1 cellular context compared by ENCODE assay signal in genomic region chr1:960371-961131, GRCh38.
TF ChIP-seq lines count a peak whose summit lies in the region.

Gene KLHL17 (plus strand): TSS chr1:960584. CDS start chr1:960694, 110 bp downstream.

TF ChIP-seq in SK-N-SH, 30 proteins besides CTCF, POLR2A, EP300 and RAD21 (continued from another document):
- TF ChIP-seq, protein P1, sequence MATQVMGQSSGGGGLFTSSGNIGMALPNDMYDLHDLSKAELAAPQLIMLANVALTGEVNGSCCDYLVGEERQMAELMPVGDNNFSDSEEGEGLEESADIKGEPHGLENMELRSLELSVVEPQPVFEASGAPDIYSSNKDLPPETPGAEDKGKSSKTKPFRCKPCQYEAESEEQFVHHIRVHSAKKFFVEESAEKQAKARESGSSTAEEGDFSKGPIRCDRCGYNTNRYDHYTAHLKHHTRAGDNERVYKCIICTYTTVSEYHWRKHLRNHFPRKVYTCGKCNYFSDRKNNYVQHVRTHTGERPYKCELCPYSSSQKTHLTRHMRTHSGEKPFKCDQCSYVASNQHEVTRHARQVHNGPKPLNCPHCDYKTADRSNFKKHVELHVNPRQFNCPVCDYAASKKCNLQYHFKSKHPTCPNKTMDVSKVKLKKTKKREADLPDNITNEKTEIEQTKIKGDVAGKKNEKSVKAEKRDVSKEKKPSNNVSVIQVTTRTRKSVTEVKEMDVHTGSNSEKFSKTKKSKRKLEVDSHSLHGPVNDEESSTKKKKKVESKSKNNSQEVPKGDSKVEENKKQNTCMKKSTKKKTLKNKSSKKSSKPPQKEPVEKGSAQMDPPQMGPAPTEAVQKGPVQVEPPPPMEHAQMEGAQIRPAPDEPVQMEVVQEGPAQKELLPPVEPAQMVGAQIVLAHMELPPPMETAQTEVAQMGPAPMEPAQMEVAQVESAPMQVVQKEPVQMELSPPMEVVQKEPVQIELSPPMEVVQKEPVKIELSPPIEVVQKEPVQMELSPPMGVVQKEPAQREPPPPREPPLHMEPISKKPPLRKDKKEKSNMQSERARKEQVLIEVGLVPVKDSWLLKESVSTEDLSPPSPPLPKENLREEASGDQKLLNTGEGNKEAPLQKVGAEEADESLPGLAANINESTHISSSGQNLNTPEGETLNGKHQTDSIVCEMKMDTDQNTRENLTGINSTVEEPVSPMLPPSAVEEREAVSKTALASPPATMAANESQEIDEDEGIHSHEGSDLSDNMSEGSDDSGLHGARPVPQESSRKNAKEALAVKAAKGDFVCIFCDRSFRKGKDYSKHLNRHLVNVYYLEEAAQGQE (IDR thresholded peaks at IDR 0.05; ENCODE audit: low read depth, low read length) = 0 out of 2 replicates have a peak, but pooled peaks have one; percentile 26
- no peak for TF ChIP-seq RXRA (IDR thresholded peaks at IDR 0.05; ENCODE audit: borderline replicate concordance, low read depth)
- TF ChIP-seq GABPA (IDR thresholded peaks at IDR 0.05; ENCODE audit: low read depth) = peak; percentile 39; the same call in 1 of the 2 replicates
- TF ChIP-seq FOXM1 (IDR thresholded peaks at IDR 0.05; ENCODE audit: low read depth) = no peak
- TF ChIP-seq TCF12 (IDR thresholded peaks at IDR 0.05) = no peak
- TF ChIP-seq SMC3 (IDR thresholded peaks at IDR 0.05; ENCODE audit: low read depth, low read length) = no peak
